Comparison of ENCODE assay signal across 13 cellular contexts in the genomic region with DNA sequence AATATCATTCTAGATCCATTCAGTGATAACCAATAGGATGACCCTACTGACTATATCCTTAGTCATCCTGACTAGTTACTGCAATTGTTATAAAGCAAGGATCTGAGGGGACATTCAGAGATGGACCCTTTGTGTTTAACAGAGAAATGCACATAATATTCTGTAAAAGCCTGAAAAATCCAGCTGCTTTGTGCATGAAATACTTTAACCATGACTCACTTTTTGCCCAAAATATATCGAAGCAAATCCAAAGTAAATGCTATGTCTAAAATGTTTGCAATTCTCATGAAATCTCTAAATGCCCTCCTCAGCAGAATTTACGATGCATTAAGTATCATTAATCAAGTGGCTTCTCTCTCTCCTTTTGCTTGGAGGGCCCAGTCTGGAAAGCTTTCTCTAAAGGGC.
DNase-seq lines count a peak whose midpoint lies in the region; ATAC-seq and TF ChIP-seq lines count a peak whose summit lies in the region.
"Had no signal": no experiment of that assay in that cellular context is flagged by ENCODE, and none has a peak within 500 bp of the region (broad histone marks: within the 10 kb centered on the region; RNA-seq: fewer than 3 reads in every experiment).

No MANE protein-coding gene starts in this region.

- peak; percentile 28 for DNase-seq in AG09309 (ENCODE audit: low read depth)
- peak; percentile 69 for DNase-seq in LHCN-M2 (ENCODE audit: low read depth)
- peak; percentile 27 for DNase-seq in mammary epithelial cell
- DNase-seq in left lobe of liver (ENCODE audit: low spot score) = no peak
- DNase-seq in stimulated activated CD8-positive, alpha-beta memory T cell treated with anti-CD3 and anti-CD28 coated beads, Interleukin-4, amount 100 ng/mL, for 48 hours = no peak
- DNase-seq: BE2C, erythroblast, NCI-H1092, NCI-H446 treated with DMSO at 0.1 percent for 48 hours had no signal

- in situ Hi-C loops in mammary epithelial cell (cut with MboI; ENCODE audit: low sequenced_read_pairs in 2 of 2) = loop anchor here in 1 of 2 donors (5.0 kb wide), 1 partner anchor 50 kb away; no protein-coding TSS in a partner anchor

- no peaks in the 10 kb centered on the region for H3K36me3 ChIP-seq in mammary epithelial cell (ENCODE audit: insufficient read depth, low read length)
- no peaks in the 10 kb centered on the region for H3K36me3 ChIP-seq in mesodermal cell (ENCODE audit: control insufficient read depth, insufficient read depth, low read length)
- H3K36me3 ChIP-seq: BE2C, neural progenitor cell had no signal

- no peak overlapping the region for H2AFZ ChIP-seq in mammary epithelial cell (ENCODE audit: low read depth, low read length)
- H2AFZ ChIP-seq: neural progenitor cell had no signal

- BruUV-seq in mammary epithelial cell (replicated peaks; lab: Mats Ljungman, UMichigan) = no TSS peak

- H3K4me2 ChIP-seq in mammary epithelial cell (ENCODE audit: insufficient read depth, low read depth, low read length) = no peak overlapping the region
- H3K4me2 ChIP-seq: neural progenitor cell had no signal

- H3K9me3 ChIP-seq in mammary epithelial cell (replicated peaks; ENCODE audit: insufficient read depth, low read length) = no peaks in the 10 kb centered on the region
- H3K9me3 ChIP-seq in mesodermal cell (ENCODE audit: control insufficient read depth, low read length) = no peaks in the 10 kb centered on the region
- H3K9me3 ChIP-seq: BE2C had no signal

- H3K4me3 ChIP-seq in AG09309 (ENCODE audit: control insufficient read depth, low read depth, low read length) (no peak overlapping the region), mammary epithelial cell (replicated peaks in 1 of 3; ENCODE audit: insufficient read depth in 1 of 3, low read depth in 2 of 3, low read length in 3 of 3) (no peak overlapping the region), mesodermal cell (ENCODE audit: extremely low read depth, insufficient read depth, low read length, poor library complexity, severe bottlenecking) (no peak overlapping the region)
- H3K4me3 ChIP-seq: neural progenitor cell had no signal

- CTCF ChIA-PET in mammary epithelial cell (lab: Charles Lee; ENCODE audit: low non-redundant PET) = no interaction called here

- dilution Hi-C loops in mammary epithelial cell (cut with HindIII; ENCODE audit: low sequenced_read_pairs) = no loop called here

- TF ChIP-seq CTCF in AG09309 (IDR thresholded peaks at IDR 0.05; ENCODE audit: control insufficient read depth, insufficient read depth, low read depth, low read length, missing control alignments) (no peak), mammary epithelial cell (conservative IDR thresholded peaks at IDR 0.05 in 1 of 2, IDR thresholded peaks at IDR 0.05 in 1 of 2; ENCODE audit: extremely low read depth in 1 of 2, insufficient read depth in 1 of 2, low read depth in 1 of 2, low read length in 2 of 2) (no peak)

- H3K9ac ChIP-seq in mammary epithelial cell (ENCODE audit: insufficient read depth, low read length) = no peak overlapping the region
- H3K9ac ChIP-seq: neural progenitor cell had no signal

- no peaks in the 10 kb centered on the region for H4K20me1 ChIP-seq in mammary epithelial cell (ENCODE audit: insufficient read depth, low read length)

- WGBS in mammary epithelial cell (ENCODE audit: low coverage, missing lambda C conversion rate) = 45% methylated on average over 2 of the region's 2 CpGs
- WGBS in mesodermal cell (ENCODE audit: insufficient coverage in 2 of 2), 2 experiments = 83 to 94% methylated on average over 2 of the region's 2 CpGs

- no peaks in the 10 kb centered on the region for H3K79me2 ChIP-seq in mammary epithelial cell (ENCODE audit: insufficient read depth, low read length)

- ATAC-seq in left lobe of liver (no peak), GM19035 (IDR thresholded peaks at IDR 0.05; ENCODE audit: unreplicated experiment) (no peak), GM21360 (IDR thresholded peaks at IDR 0.05; ENCODE audit: unreplicated experiment) (no peak)

- no peak overlapping the region for H3K27ac ChIP-seq in mammary epithelial cell (ENCODE audit: insufficient read depth, low read depth, low read length)
- peak overlapping the region; percentile 66 for H3K27ac ChIP-seq in mesodermal cell (ENCODE audit: low read depth, low read length, severe bottlenecking)
- H3K27ac ChIP-seq: neural progenitor cell had no signal

- no peaks in the 10 kb centered on the region for H3K27me3 ChIP-seq in mammary epithelial cell (ENCODE audit: insufficient read depth, low read length)
- H3K27me3 ChIP-seq: BE2C, neural progenitor cell had no signal

- peaks cover 36% of the 10 kb centered on the region for H3K4me1 ChIP-seq in mammary epithelial cell (ENCODE audit: insufficient read depth, low read length)
- peaks cover 26% of the 10 kb centered on the region for H3K4me1 ChIP-seq in mesodermal cell (ENCODE audit: control insufficient read depth, insufficient read depth, low read length, poor library complexity, severe bottlenecking)
- H3K4me1 ChIP-seq: neural progenitor cell had no signal

- intact Hi-C loops in mammary epithelial cell (cut with micrococcal nuclease) = no loop called here

Comparison
In these comparisons a context has a peak if more than half of its experiments do, and no peak if none do; other contexts are left out.
1. DNase-seq: peak in AG09309 (single experiment), LHCN-M2 (single experiment) and mammary epithelial cell (single experiment); none in left lobe of liver (single experiment) and stimulated activated CD8-positive, alpha-beta memory T cell treated with anti-CD3 and anti-CD28 coated beads, Interleukin-4, amount 100 ng/mL, for 48 hours (single experiment).